In genomic region chr18:54737986-54738385, GRCh38 we compare ENCODE assay signal across 20 cellular contexts.
DNase-seq lines count a peak whose midpoint lies in the region; ATAC-seq, FAIRE-seq and TF ChIP-seq lines count a peak whose summit lies in the region.
"Had no signal": no experiment of that assay in that cellular context is flagged by ENCODE, and none has a peak within 500 bp of the region (broad histone marks: within the 10 kb centered on the region; RNA-seq: fewer than 3 reads in every experiment).

No MANE protein-coding gene starts in this region.

- H3K4me1 ChIP-seq in A549 (peaks cover 70% of the 10 kb centered on the region), HCT116 (ENCODE audit: control insufficient read depth in 1 of 2, insufficient read depth in 2 of 2, low read length in 2 of 2) (peaks cover 0 to 38% of the 10 kb centered on the region in 2 experiments; a peak in 3 of 4 replicates), right cardiac atrium (ENCODE audit: control insufficient read depth, insufficient read depth, low read length) (no peaks in the 10 kb centered on the region)
- H3K4me1 ChIP-seq: left lung, upper lobe of left lung had no signal

- H3K9ac ChIP-seq in HCT116 (ENCODE audit: low read length) = no peak overlapping the region

- no TSS peak for BruUV-seq in HCT116 (replicated peaks; lab: Mats Ljungman, UMichigan)

- no peak overlapping the region for H3K4me3 ChIP-seq in A549
- H3K4me3 ChIP-seq in HCT116 (replicated peaks in 1 of 2; ENCODE audit: low read depth in 1 of 2, low read length in 2 of 2) = no peak overlapping the region
- no peak overlapping the region for H3K4me3 ChIP-seq in right cardiac atrium (ENCODE audit: low read length)
- H3K4me3 ChIP-seq: coronary artery, left lung, spleen, upper lobe of left lung had no signal

- TF ChIP-seq CTCF in A549 (IDR thresholded peaks at IDR 0.05) (no peak), HCT116 (IDR thresholded peaks at IDR 0.05 in 2 of 3, conservative IDR thresholded peaks at IDR 0.05 in 1 of 3; ENCODE audit: borderline replicate concordance in 1 of 3, insufficient read depth in 1 of 3, low read depth in 2 of 3, low read length in 2 of 3) (no peak)

- intact Hi-C loops in HCT116 (cut with micrococcal nuclease) = no loop called here
- intact Hi-C loops in activated T-helper 2 cell treated with anti-CD3 and anti-CD28 coated beads, Interferon-gamma antibody, Interleukin-2, Interleukin-4, amounts not matched to agents 10 μg/mL and 5 μg/mL and 100 μg/mL, durations not matched to agents 14 hours and 24 hours and 36 hours (cut with micrococcal nuclease) = loop anchor here (1.0 kb wide), 2 partner anchors 21 to 38 kb away; no protein-coding TSS in a partner anchor
- intact Hi-C loops in left cardiac atrium (cut with DNase I) = no loop called here
- intact Hi-C loops in right cardiac atrium (cut with DNase I) = no loop called here

- CTCF ChIA-PET in A549 (lab: Yijun Ruan, JAX) = no interaction called here
- CTCF ChIA-PET in HCT116 (lab: Charles Lee) = no interaction called here

- peak overlapping the region; percentile 68 for H2AFZ ChIP-seq in HCT116 (ENCODE audit: low read depth, low read length, poor library complexity, severe bottlenecking)

- H3K4me1 Mint-ChIP-seq in activated T-helper 2 cell treated with anti-CD3 and anti-CD28 coated beads, Interferon-gamma antibody, Interleukin-2, Interleukin-4, amounts not matched to agents 10 μg/mL and 5 μg/mL and 100 μg/mL, durations not matched to agents 14 hours and 24 hours and 36 hours (ENCODE audit: low read depth) = peaks cover 5% of the 10 kb centered on the region

- peak overlapping the region; percentile 63 for H3K27ac Mint-ChIP-seq in activated T-helper 2 cell treated with anti-CD3 and anti-CD28 coated beads, Interferon-gamma antibody, Interleukin-2, Interleukin-4, amounts not matched to agents 10 μg/mL and 5 μg/mL and 100 μg/mL, durations not matched to agents 14 hours and 24 hours and 36 hours

- TF ChIP-seq POLR2A in A549 (IDR thresholded peaks at IDR 0.05; ENCODE audit: low read length) (no peak), HCT116 (IDR thresholded peaks at IDR 0.05; ENCODE audit: borderline replicate concordance, extremely low read depth, insufficient read depth, insufficient read length) (no peak)

- no peaks in the 10 kb centered on the region for H3K36me3 ChIP-seq in HCT116 (ENCODE audit: control insufficient read depth in 1 of 2, insufficient read depth in 2 of 2, low read length in 2 of 2)
- H3K36me3 ChIP-seq: left lung, spleen, upper lobe of left lung had no signal

- peak; percentile 7 to 58 for DNase-seq in A549 (ENCODE audit: low read depth in 1 of 2, low spot score in 1 of 2)
- DNase-seq in HCT116 (ENCODE audit: low read depth, low spot score) = no peak
- DNase-seq in activated T-helper 2 cell treated with anti-CD3 and anti-CD28 coated beads, Interferon-gamma antibody, Interleukin-2, Interleukin-4, amounts not matched to agents 10 μg/mL and 5 μg/mL and 100 μg/mL, durations not matched to agents 14 hours and 24 hours and 36 hours (ENCODE audit: low spot score) = no peak
- peak; percentile 53 for DNase-seq in fibroblast of peridontal ligament (ENCODE audit: extremely low read depth)
- no peak for DNase-seq in left cardiac atrium
- no peak for DNase-seq in right cardiac atrium
- DNase-seq: activated T-cell treated with anti-CD3 and anti-CD28 coated beads, Interleukin-2, amount 50 U/mL, for 4 hours; Calu3; hypothalamus; left lung; NCI-H187 treated with DMSO at 0.1 percent for 48 hours; NCI-H510A; occipital lobe; spleen; stimulated activated naive CD4-positive, alpha-beta T cell; upper lobe of left lung had no signal

- RAD21 ChIA-PET in HCT116 (lab: Charles Lee; ENCODE audit: low non-redundant PET in 1 of 2, low total read pairs in 2 of 2, uncharacterized antibody in 2 of 2, unreplicated experiment in 2 of 2) = no interaction called here

- no peaks in the 10 kb centered on the region for H3K79me2 ChIP-seq in HCT116 (ENCODE audit: insufficient read depth, low read length)

- H3K4me2 ChIP-seq in A549 (peak overlapping the region; percentile 55), HCT116 (ENCODE audit: low read length) (peak overlapping the region; percentile 45)

- H3K9me3 Mint-ChIP-seq in activated T-helper 2 cell treated with anti-CD3 and anti-CD28 coated beads, Interferon-gamma antibody, Interleukin-2, Interleukin-4, amounts not matched to agents 10 μg/mL and 5 μg/mL and 100 μg/mL, durations not matched to agents 14 hours and 24 hours and 36 hours = peaks cover 8% of the 10 kb centered on the region

- ATAC-seq in A549 (peak; percentile 39 to 63; a peak in 4 of 6 replicates), HCT116 (no peak; the same call in 1 of the 2 replicates), left cardiac atrium (no peak), right cardiac atrium (no peak), GM21423 (IDR thresholded peaks at IDR 0.05; ENCODE audit: unreplicated experiment) (no peak), HG03460 (IDR thresholded peaks at IDR 0.05; ENCODE audit: unreplicated experiment) (no peak)
- ATAC-seq: activated T-cell treated with anti-CD3 and anti-CD28 coated beads, Interleukin-2, amount 50 U/mL, for 4 hours; left lung had no signal

- no peaks in the 10 kb centered on the region for H3K27me3 ChIP-seq in HCT116 (ENCODE audit: insufficient read depth, low read length)
- H3K27me3 ChIP-seq in right cardiac atrium (ENCODE audit: control insufficient read depth, insufficient read depth) = no peaks in the 10 kb centered on the region
- H3K27me3 ChIP-seq: left lung, spleen, upper lobe of left lung had no signal

- peaks cover 9% of the 10 kb centered on the region; the same call in 1 of the 3 replicates for H3K9me3 ChIP-seq in A549
- H3K9me3 ChIP-seq in HCT116 (ENCODE audit: control insufficient read depth in 1 of 2, insufficient read depth in 1 of 2, low read depth in 1 of 2, low read length in 2 of 2) = no peaks in the 10 kb centered on the region
- no peaks in the 10 kb centered on the region for H3K9me3 ChIP-seq in right cardiac atrium (ENCODE audit: control insufficient read depth, low read length)
- H3K9me3 ChIP-seq: left lung, spleen, upper lobe of left lung had no signal

- H3K27ac ChIP-seq in A549 = peak overlapping the region; percentile 69 to 81; a peak in 5 of 6 replicates
- no peak overlapping the region for H3K27ac ChIP-seq in HCT116 (ENCODE audit: low read depth, low read length)
- no peak overlapping the region for H3K27ac ChIP-seq in right cardiac atrium (ENCODE audit: low read length)
- H3K27ac ChIP-seq: coronary artery, left lung, spleen, upper lobe of left lung had no signal

- TF ChIP-seq RAD21 in A549 (conservative IDR thresholded peaks at IDR 0.05 in 1 of 2, IDR thresholded peaks at IDR 0.05 in 1 of 2) (no peak), HCT116 (IDR thresholded peaks at IDR 0.05; ENCODE audit: low read depth) (no peak)

- H3K27me3 Mint-ChIP-seq in activated T-helper 2 cell treated with anti-CD3 and anti-CD28 coated beads, Interferon-gamma antibody, Interleukin-2, Interleukin-4, amounts not matched to agents 10 μg/mL and 5 μg/mL and 100 μg/mL, durations not matched to agents 14 hours and 24 hours and 36 hours (ENCODE audit: low read depth) = peaks cover 27% of the 10 kb centered on the region

- H4K20me1 ChIP-seq in HCT116 (ENCODE audit: insufficient read depth) = no peaks in the 10 kb centered on the region

- 4% methylated on average over 3 of the region's 3 CpGs for WGBS in A549 (ENCODE audit: missing lambda C conversion rate)
- WGBS in right cardiac atrium = 93% methylated on average over 3 of the region's 3 CpGs

- POLR2A ChIA-PET in A549 (lab: Yijun Ruan, JAX) (no interaction called here), HCT116 (lab: Charles Lee) (no interaction called here)

- no peak overlapping the region for H3K4me3 Mint-ChIP-seq in activated T-helper 2 cell treated with anti-CD3 and anti-CD28 coated beads, Interferon-gamma antibody, Interleukin-2, Interleukin-4, amounts not matched to agents 10 μg/mL and 5 μg/mL and 100 μg/mL, durations not matched to agents 14 hours and 24 hours and 36 hours (ENCODE audit: low read depth)
- H3K4me3 Mint-ChIP-seq: activated T-cell treated with anti-CD3 and anti-CD28 coated beads, Interleukin-2, amount 50 U/mL, for 4 hours had no signal

- no peak for FAIRE-seq in A549 (lab: Jason Lieb, UNC)
- FAIRE-seq: GM19239 had no signal

- H3K36me3 Mint-ChIP-seq in activated T-helper 2 cell treated with anti-CD3 and anti-CD28 coated beads, Interferon-gamma antibody, Interleukin-2, Interleukin-4, amounts not matched to agents 10 μg/mL and 5 μg/mL and 100 μg/mL, durations not matched to agents 14 hours and 24 hours and 36 hours (ENCODE audit: low read depth) = peaks cover 2% of the 10 kb centered on the region

- H3K9me2 ChIP-seq in HCT116 (ENCODE audit: insufficient read depth) = no peaks in the 10 kb centered on the region

- TF ChIP-seq EP300 in A549 (IDR thresholded peaks at IDR 0.05) = no peak; a peak in 1 of 5 replicates

TF ChIP-seq in A549, 52 proteins besides CTCF, POLR2A, EP300 and RAD21:
- TF ChIP-seq FOSL2 (IDR thresholded peaks at IDR 0.05) (peak; percentile 71), FOSL2 (CRISPR knock-in tag; IDR thresholded peaks at IDR 0.05) (peak; percentile 84), GATA3 (IDR thresholded peaks at IDR 0.05; ENCODE audit: borderline replicate concordance) (peak; percentile 30; the same call in 1 of the 2 replicates), KDM1A (IDR thresholded peaks at IDR 0.05; ENCODE audit: low read depth) (no peak), MAZ (IDR thresholded peaks at IDR 0.05; ENCODE audit: borderline replicate concordance, low read depth, low read length) (no peak), JUNB (IDR thresholded peaks at IDR 0.05) (peak; percentile 85)

TF ChIP-seq in HCT116, 20 proteins besides CTCF, POLR2A, EP300 and RAD21 (continues in another document):
- TF ChIP-seq MAX (IDR thresholded peaks at IDR 0.05) (no peak), POLR2AphosphoS5 (IDR thresholded peaks at IDR 0.05; ENCODE audit: low read depth, low read length) (no peak), YY1 (IDR thresholded peaks at IDR 0.05; ENCODE audit: extremely low read depth, insufficient replicate concordance, low read depth, low read length) (no peak)

Comparison
In these comparisons a context has a peak if more than half of its experiments do, and no peak if none do; other contexts are left out.
1. ATAC-seq: peak in A549 (2 of 2); none in HCT116 (single experiment), left cardiac atrium (0 of 2), right cardiac atrium (0 of 2), GM21423 (single experiment) and HG03460 (single experiment).
2. DNase-seq: peak in A549 (2 of 2) and fibroblast of peridontal ligament (single experiment); none in HCT116 (single experiment), activated T-helper 2 cell treated with anti-CD3 and anti-CD28 coated beads, Interferon-gamma antibody, Interleukin-2, Interleukin-4, amounts not matched to agents 10 μg/mL and 5 μg/mL and 100 μg/mL, durations not matched to agents 14 hours and 24 hours and 36 hours (single experiment), left cardiac atrium (single experiment) and right cardiac atrium (0 of 3).
3. H3K27ac ChIP-seq: peak in A549 (2 of 2); none in HCT116 (single experiment) and right cardiac atrium (single experiment).